In genomic region chr17:7282752-7283321, GRCh38 we compare ENCODE assay signal across 16 cellular contexts.
DNase-seq lines count a peak whose midpoint lies in the region; ATAC-seq lines count a peak whose summit lies in the region.
"Had no signal": no experiment of that assay in that cellular context is flagged by ENCODE, and none has a peak within 500 bp of the region (broad histone marks: within the 10 kb centered on the region; RNA-seq: fewer than 3 reads in every experiment).

No MANE protein-coding gene starts in this region.

- no peaks in the 10 kb centered on the region for H3K9me3 Mint-ChIP-seq in activated naive CD8-positive, alpha-beta T cell (ENCODE audit: low read depth)
- no peaks in the 10 kb centered on the region for H3K9me3 Mint-ChIP-seq in memory B cell
- H3K9me3 Mint-ChIP-seq: stimulated activated naive CD8-positive, alpha-beta T cell treated with anti-CD3 and anti-CD28 coated beads, Interleukin-15, Interleukin-2, amounts not matched to agents 100 ng/mL and 50 ng/mL, for 24 hours had no signal

- peak; percentile 9 for DNase-seq in stimulated activated CD4-positive, alpha-beta T cell treated with anti-CD3 and anti-CD28 coated beads, Interleukin-15, amount 100 ng/mL, for 24 hours
- no peak for DNase-seq in stimulated activated CD4-positive, alpha-beta T cell treated with anti-CD3 and anti-CD28 coated beads, Interleukin-2, amount 100 ng/mL, for 48 hours
- no peak for DNase-seq in memory B cell (ENCODE audit: low spot score in 2 of 2)
- DNase-seq in COR-L47 (lab: John Stamatoyannopoulos, UW), result no peak
- DNase-seq in NK-92 treated with Interleukin-12 subunit alpha and Interleukin-12 subunit beta, amount 100 ng/mL, for 24 hours (lab: John Stamatoyannopoulos, UW), result no peak
- DNase-seq: activated CD8-positive, alpha-beta memory T cell treated with anti-CD3 and anti-CD28 coated beads, Interleukin-2, amount 10 ng/mL, durations not matched to agents 7 days and 5 days; Caco-2; dorsolateral prefrontal cortex; kidney glomerular epithelial cell; MM.1S; RPMI8226; small intestine had no signal

- H3K4me3 Mint-ChIP-seq in activated naive CD8-positive, alpha-beta T cell, result peak overlapping the region; percentile 64
- peak overlapping the region; percentile 29 for H3K4me3 Mint-ChIP-seq in memory B cell
- H3K4me3 Mint-ChIP-seq: activated CD8-positive, alpha-beta memory T cell treated with anti-CD3 and anti-CD28 coated beads, Interleukin-2, amount 10 ng/mL, durations not matched to agents 7 days and 5 days; stimulated activated naive CD8-positive, alpha-beta T cell treated with anti-CD3 and anti-CD28 coated beads, Interleukin-15, Interleukin-2, amounts not matched to agents 100 ng/mL and 50 ng/mL, for 24 hours had no signal

- peaks cover 7% of the 10 kb centered on the region for H3K27me3 Mint-ChIP-seq in activated naive CD8-positive, alpha-beta T cell
- peaks cover 17% of the 10 kb centered on the region for H3K27me3 Mint-ChIP-seq in memory B cell

- ATAC-seq in memory B cell (ENCODE audit: low read depth), result no peak
- ATAC-seq in HG02884 (IDR thresholded peaks at IDR 0.05; ENCODE audit: unreplicated experiment), result no peak
- no peak for ATAC-seq in GM18909 (IDR thresholded peaks at IDR 0.05; ENCODE audit: poor library complexity, unreplicated experiment)
- ATAC-seq: activated CD8-positive, alpha-beta memory T cell treated with anti-CD3 and anti-CD28 coated beads, Interleukin-2, amount 10 ng/mL, durations not matched to agents 7 days and 5 days had no signal

- H3K36me3 Mint-ChIP-seq in activated naive CD8-positive, alpha-beta T cell, result no peaks in the 10 kb centered on the region
- H3K36me3 Mint-ChIP-seq in memory B cell, result no peaks in the 10 kb centered on the region
- H3K36me3 Mint-ChIP-seq: activated CD8-positive, alpha-beta memory T cell treated with anti-CD3 and anti-CD28 coated beads, Interleukin-2, amount 10 ng/mL, durations not matched to agents 7 days and 5 days had no signal

- H3K27ac Mint-ChIP-seq in activated naive CD8-positive, alpha-beta T cell, result no peak overlapping the region
- no peak overlapping the region for H3K27ac Mint-ChIP-seq in memory B cell
- H3K27ac Mint-ChIP-seq: activated CD8-positive, alpha-beta memory T cell treated with anti-CD3 and anti-CD28 coated beads, Interleukin-2, amount 10 ng/mL, durations not matched to agents 7 days and 5 days; stimulated activated naive CD8-positive, alpha-beta T cell treated with anti-CD3 and anti-CD28 coated beads, Interleukin-15, Interleukin-2, amounts not matched to agents 100 ng/mL and 50 ng/mL, for 24 hours had no signal

- H3K4me1 Mint-ChIP-seq in activated naive CD8-positive, alpha-beta T cell (ENCODE audit: low read depth), result peaks cover 10% of the 10 kb centered on the region
- peaks cover 17% of the 10 kb centered on the region for H3K4me1 Mint-ChIP-seq in memory B cell
